35 cellular contexts compared by ENCODE assay signal in the genomic region with DNA sequence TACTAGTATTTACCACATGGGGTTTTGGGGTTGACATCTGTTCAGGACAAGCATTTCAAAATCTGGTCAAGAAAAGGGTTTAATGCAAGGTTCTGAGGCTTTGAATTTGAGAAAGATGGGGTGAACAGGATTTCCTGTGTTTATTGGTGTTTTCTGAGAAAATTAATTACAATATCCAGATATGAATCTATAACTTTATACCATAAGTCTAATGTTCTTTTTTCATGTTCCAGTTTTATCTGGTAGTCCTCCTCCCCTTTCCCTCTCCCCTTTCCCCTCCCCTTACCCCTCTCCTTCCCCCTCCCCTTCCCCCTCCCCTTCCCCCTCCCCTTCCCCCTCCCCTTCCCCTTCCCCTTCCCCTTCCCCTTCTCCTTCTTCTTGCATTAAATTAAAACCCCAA.
"Had no signal": no experiment of that assay in that cellular context is flagged by ENCODE, and none has a peak within 500 bp of the region (broad histone marks: within the 10 kb centered on the region; RNA-seq: fewer than 3 reads in every experiment).

No MANE protein-coding gene starts in this region.

- H3K27ac ChIP-seq: KMS-11 had no signal

- H3K9ac ChIP-seq: KMS-11 had no signal

- H3K4me2 ChIP-seq: KMS-11 had no signal

- H3K9me3 ChIP-seq: MG63 had no signal

- H3K36me3 ChIP-seq: MG63 had no signal

- DNase-seq: Karpas-422, Kasumi-1, MG63, MM.1S, MV-4-11, NCI-H1048, NCI-H1092, NCI-H1092 treated with DMSO at 0.1 percent for 48 hours, NCI-H1105, NCI-H1105 treated with DMSO at 0.1 percent for 48 hours, NCI-H1417, NCI-H1417 treated with DMSO at 0.1 percent for 48 hours, NCI-H1436, NCI-H1436 treated with DMSO at 0.1 percent for 48 hours, NCI-H146, NCI-H1694, NCI-H1694 treated with DMSO at 0.1 percent for 48 hours, NCI-H187, NCI-H187 treated with DMSO at 0.1 percent for 48 hours, NCI-H1930, NCI-H2029, NCI-H2029 treated with DMSO at 0.1 percent for 48 hours, NCI-H2081, NCI-H2081 treated with DMSO at 0.1 percent for 48 hours, NCI-H2107, NCI-H2171, NCI-H2171 treated with DMSO at 0.1 percent for 48 hours, NCI-H2227 treated with DMSO at 0.1 percent for 48 hours, NCI-H226, NCI-H345, NCI-H446, NCI-H446 treated with DMSO at 0.1 percent for 48 hours, NCI-H510A, NCI-H510A treated with DMSO at 0.1 percent for 48 hours had no signal

- H3K27me3 ChIP-seq: MG63 had no signal

- H3K4me3 ChIP-seq: MG63 had no signal
